30 cellular contexts compared by ENCODE assay signal in genomic region chr15:84968301-84968700, GRCh38.
"Had no signal": no experiment of that assay in that cellular context is flagged by ENCODE, and none has a peak within 500 bp of the region (broad histone marks: within the 10 kb centered on the region; RNA-seq: fewer than 3 reads in every experiment).

No MANE protein-coding gene starts in this region.

- H3K4me3 ChIP-seq: adrenal gland, body of pancreas, colonic mucosa, esophagus muscularis mucosa, gastrocnemius medialis, heart right ventricle had no signal

- H3K9me3 ChIP-seq: adrenal gland, body of pancreas, colonic mucosa, gastrocnemius medialis had no signal

- ATAC-seq: activated CD4-positive, CD25-positive, alpha-beta regulatory T cell treated with anti-CD3 and anti-CD28 coated beads, Interleukin-2, amount 50 U/mL, for 24 hours; activated T-cell treated with anti-CD3 and anti-CD28 coated beads, Interleukin-2, amount 50 U/mL, for 72 hours; body of pancreas; foreskin keratinocyte; gastrocnemius medialis; heart right ventricle; T-helper 17 cell had no signal

- H3K4me1 ChIP-seq: body of pancreas, colonic mucosa, esophagus muscularis mucosa, foreskin keratinocyte, gastrocnemius medialis had no signal

- DNase-seq: activated B cell treated with CpG ODN at 0.5 μM for 24 hours; activated CD4-positive, alpha-beta T cell treated with anti-CD3 and anti-CD28 coated beads for 48 hours; activated CD4-positive, alpha-beta T cell treated with anti-CD3 and anti-CD28 coated beads, Interleukin-2, amount 50 U/mL, for 1 hour; activated CD4-positive, alpha-beta T cell treated with anti-CD3 and anti-CD28 coated beads, Interleukin-2, amount 50 U/mL, for 48 hours; activated CD8-positive, alpha-beta memory T cell treated with anti-CD3 and anti-CD28 coated beads, Interleukin-2, amount 50 U/mL, for 48 hours; activated gamma-delta T cell; activated naive CD4-positive, alpha-beta T cell treated with anti-CD3 and anti-CD28 coated beads, Interleukin-2, amount 50 U/mL, for 16 hours; activated naive CD4-positive, alpha-beta T cell treated with Interleukin-2 at 50 U/mL for 16 hours; activated T-cell treated with anti-CD3 and anti-CD28 coated beads for 4 hours; activated T-cell treated with anti-CD3 and anti-CD28 coated beads, Interleukin-2, amount 50 U/mL, for 24 hours; activated T-cell treated with anti-CD3 and anti-CD28 coated beads, Interleukin-2, amount 50 U/mL, for 72 hours; amygdala; aorta; body of pancreas; central memory CD4-positive, alpha-beta T cell; cerebellar nuclear complex; colonic mucosa; effector memory CD4-positive, alpha-beta T cell; erythroblast; foreskin keratinocyte; gastrocnemius medialis; glutamatergic neuron; heart right ventricle; T-helper 1 cell; T-helper 17 cell; T1000; WERI-Rb-1 had no signal

- H3K36me3 ChIP-seq: adrenal gland, colonic mucosa, esophagus muscularis mucosa, gastrocnemius medialis, heart right ventricle, WERI-Rb-1 had no signal

- H3K27me3 ChIP-seq: adrenal gland, body of pancreas, colonic mucosa, esophagus muscularis mucosa, gastrocnemius medialis, heart right ventricle had no signal

- H3K27ac ChIP-seq: adrenal gland, body of pancreas, colonic mucosa, esophagus muscularis mucosa, foreskin keratinocyte, gastrocnemius medialis, heart right ventricle, WERI-Rb-1 had no signal
